25 cellular contexts compared by ENCODE assay signal in the genomic region with DNA sequence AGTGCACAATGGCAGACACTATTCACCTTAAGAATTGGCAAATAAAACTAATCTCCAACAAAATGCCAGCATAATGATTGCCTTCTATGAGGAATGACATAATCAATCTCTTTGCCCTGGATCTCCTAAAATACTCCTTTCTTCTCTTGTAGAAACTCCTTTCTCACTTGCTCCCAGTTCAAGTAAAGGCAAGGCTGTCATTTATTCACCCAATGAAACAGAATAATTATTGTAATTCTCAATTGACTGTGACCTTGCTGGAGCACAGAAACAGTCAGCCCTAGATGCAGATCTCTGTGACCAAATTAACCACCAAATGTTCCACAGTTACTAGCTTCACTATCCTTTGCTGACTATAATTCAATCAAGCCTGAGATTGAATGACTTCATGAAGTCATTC.
A peak's percentile ranks its signal among the peaks of the same experiment; 100 is the strongest.
DNase-seq lines count a peak whose midpoint lies in the region; ATAC-seq, FAIRE-seq and TF ChIP-seq lines count a peak whose summit lies in the region.
"Had no signal": no experiment of that assay in that cellular context is flagged by ENCODE, and none has a peak within 500 bp of the region (broad histone marks: within the 10 kb centered on the region; RNA-seq: fewer than 3 reads in every experiment).

No MANE protein-coding gene starts in this region.

- peak overlapping the region; percentile 24; the same call in 1 of the 2 replicates for H3K18ac ChIP-seq in IMR-90 (ENCODE audit: low read depth, low read length)

- no peak overlapping the region for H2AK5ac ChIP-seq in IMR-90 (ENCODE audit: low read depth, low read length)

- no peak overlapping the region for H2BK20ac ChIP-seq in IMR-90 (ENCODE audit: low read depth, low read length)

- H3K23ac ChIP-seq in IMR-90 (ENCODE audit: low read depth, low read length), result no peak overlapping the region

- no peak overlapping the region for H4K5ac ChIP-seq in IMR-90 (ENCODE audit: low read depth, low read length)

- H3K27ac ChIP-seq in IMR-90 (ENCODE audit: insufficient read depth, low read length), result no peak overlapping the region
- H3K27ac ChIP-seq: C4-2B had no signal

- no peak overlapping the region for H3K9ac ChIP-seq in IMR-90 (ENCODE audit: low read depth, low read length)

- no peak overlapping the region for H2BK120ac ChIP-seq in IMR-90 (ENCODE audit: low read depth, low read length)

- DNase-seq in DMS79 (lab: John Stamatoyannopoulos, UW) (peak; percentile 5), IMR-90 (no peak), epithelial cell of proximal tubule (ENCODE audit: low read depth) (peak; percentile 60), urothelium cell line (ENCODE audit: low spot score) (no peak), HT-29 (ENCODE audit: low spot score) (no peak), NCI-H2196 (lab: John Stamatoyannopoulos, UW; ENCODE audit: unreplicated experiment) (no peak), NOMO-1 treated with DMSO at 0.1 percent for 48 hours (lab: John Stamatoyannopoulos, UW; ENCODE audit: unreplicated experiment) (no peak)
- DNase-seq: Caco-2; CD8-positive, alpha-beta T cell; DMS 273 treated with DMSO at 0.1 percent for 48 hours; DND-41; Kasumi-1; MV-4-11; NCI-H1105; NCI-H1436 treated with DMSO at 0.1 percent for 48 hours; NCI-H187 treated with DMSO at 0.1 percent for 48 hours; NCI-H2171 treated with DMSO at 0.1 percent for 48 hours; NCI-H524; NCI-H774; SIG-M5 had no signal

- no peaks in the 10 kb centered on the region for H3K9me1 ChIP-seq in IMR-90 (ENCODE audit: insufficient read depth, low read length)

- no peaks in the 10 kb centered on the region for H3K27me3 ChIP-seq in IMR-90 (ENCODE audit: control insufficient read depth, insufficient read depth, low read length)

- H3K4ac ChIP-seq in IMR-90 (ENCODE audit: low read depth, low read length), result no peak overlapping the region

- no peak for TF ChIP-seq POLR2A in IMR-90 (IDR thresholded peaks at IDR 0.05; ENCODE audit: low read depth, low read length)

- H2BK15ac ChIP-seq in IMR-90 (ENCODE audit: low read depth, low read length), result no peak overlapping the region

- H3K4me3 ChIP-seq in IMR-90 (ENCODE audit: insufficient read depth, low read depth, low read length) (no peak overlapping the region), epithelial cell of proximal tubule (ENCODE audit: low read depth, low read length) (no peak overlapping the region)
- H3K4me3 ChIP-seq: A549, K562 had no signal

- no peaks in the 10 kb centered on the region for H3K9me3 ChIP-seq in IMR-90 (ENCODE audit: control insufficient read depth, insufficient read depth, low read length)
- H3K9me3 ChIP-seq: A549, Caco-2 had no signal

- H2BK5ac ChIP-seq in IMR-90 (ENCODE audit: low read depth, low read length, poor library complexity, severe bottlenecking), result no peak overlapping the region

- no peak overlapping the region for H2AFZ ChIP-seq in IMR-90 (replicated peaks; ENCODE audit: low read length, poor library complexity)

- H4K20me1 ChIP-seq in IMR-90 (ENCODE audit: insufficient read depth, low read length), result no peaks in the 10 kb centered on the region

- no TSS peak for BruUV-seq in IMR-90 (replicated peaks; lab: Mats Ljungman, UMichigan)

- no peak overlapping the region for H3K14ac ChIP-seq in IMR-90 (replicated peaks; ENCODE audit: low read depth, low read length)

- peak; percentile 84 for FAIRE-seq in urothelium cell line (lab: Jason Lieb, UNC)
- FAIRE-seq: A549, GM19239, HepG2, K562 had no signal

- no peaks in the 10 kb centered on the region for H3K36me3 ChIP-seq in IMR-90 (ENCODE audit: control insufficient read depth, insufficient read depth, low read length)

- no peak overlapping the region for H3K56ac ChIP-seq in IMR-90 (ENCODE audit: extremely low read depth, insufficient read depth, low read length)

- POLR2A ChIA-PET in IMR-90 (lab: Charles Lee; ENCODE audit: unreplicated experiment), result no interaction called here

- no peak overlapping the region for H4K8ac ChIP-seq in IMR-90 (ENCODE audit: low read depth in 2 of 2, low read length in 2 of 2)

- dilution Hi-C loops in IMR-90 (cut with HindIII; ENCODE audit: low sequenced_read_pairs, unreplicated experiment), result no loop called here

- H3K4me1 ChIP-seq in IMR-90 (ENCODE audit: control insufficient read depth, insufficient read depth, low read length), result no peaks in the 10 kb centered on the region

- no peak overlapping the region for H4K91ac ChIP-seq in IMR-90 (ENCODE audit: insufficient read depth, low read depth, low read length)

- ATAC-seq in IMR-90 (ENCODE audit: low read depth), result no peak
- ATAC-seq: A549; CD8-positive, alpha-beta T cell; HepG2; K562 had no signal

- no peaks in the 10 kb centered on the region; a peak in 2 of 4 replicates for H3K79me1 ChIP-seq in IMR-90 (ENCODE audit: low read depth in 1 of 2, low read length in 2 of 2)

- no peak for TF ChIP-seq CTCF in IMR-90 (conservative IDR thresholded peaks at IDR 0.05; ENCODE audit: low read depth, low read length)
- no peak for TF ChIP-seq CTCF in epithelial cell of proximal tubule (conservative IDR thresholded peaks at IDR 0.05; ENCODE audit: low read depth, low read length)

- TF ChIP-seq RAD21 in IMR-90 (IDR thresholded peaks at IDR 0.05; ENCODE audit: low read length), result no peak

- H3K4me2 ChIP-seq in IMR-90 (ENCODE audit: low read depth, low read length), result no peak overlapping the region
- H3K4me2 ChIP-seq: A549 had no signal

- CTCF ChIA-PET in IMR-90 (lab: Yijun Ruan, JAX), result no interaction called here

- no peak overlapping the region for H2AK9ac ChIP-seq in IMR-90 (replicated peaks; ENCODE audit: low read depth, low read length, poor library complexity)

- intact Hi-C loops in IMR-90 (cut with micrococcal nuclease), result no loop called here

- in situ Hi-C loops in IMR-90 (cut with MboI; ENCODE audit: low sequenced_read_pairs), result no loop called here

TF ChIP-seq in IMR-90, 13 proteins besides CTCF, POLR2A, EP300 and RAD21:
- no peak for TF ChIP-seq SMC3 (IDR thresholded peaks at IDR 0.05; ENCODE audit: low read depth, low read length)
- no peak for TF ChIP-seq USF2 (IDR thresholded peaks at IDR 0.05; ENCODE audit: low read depth, low read length)
- no peak for TF ChIP-seq NFE2L2 (IDR thresholded peaks at IDR 0.05; ENCODE audit: low read depth, low read length)
- TF ChIP-seq BHLHE40 (IDR thresholded peaks at IDR 0.05; ENCODE audit: low read depth, low read length), result no peak
- TF ChIP-seq, protein P1, sequence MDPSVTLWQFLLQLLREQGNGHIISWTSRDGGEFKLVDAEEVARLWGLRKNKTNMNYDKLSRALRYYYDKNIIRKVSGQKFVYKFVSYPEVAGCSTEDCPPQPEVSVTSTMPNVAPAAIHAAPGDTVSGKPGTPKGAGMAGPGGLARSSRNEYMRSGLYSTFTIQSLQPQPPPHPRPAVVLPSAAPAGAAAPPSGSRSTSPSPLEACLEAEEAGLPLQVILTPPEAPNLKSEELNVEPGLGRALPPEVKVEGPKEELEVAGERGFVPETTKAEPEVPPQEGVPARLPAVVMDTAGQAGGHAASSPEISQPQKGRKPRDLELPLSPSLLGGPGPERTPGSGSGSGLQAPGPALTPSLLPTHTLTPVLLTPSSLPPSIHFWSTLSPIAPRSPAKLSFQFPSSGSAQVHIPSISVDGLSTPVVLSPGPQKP (IDR thresholded peaks at IDR 0.05; ENCODE audit: borderline replicate concordance, low read depth, low read length), result no peak
- no peak for TF ChIP-seq FOS (IDR thresholded peaks at IDR 0.05; ENCODE audit: low read depth, low read length)
- no peak for TF ChIP-seq MAZ (IDR thresholded peaks at IDR 0.05; ENCODE audit: borderline replicate concordance, low read depth, low read length)
- TF ChIP-seq RFX5 (IDR thresholded peaks at IDR 0.05; ENCODE audit: low read depth, low read length), result no peak
- no peak for TF ChIP-seq CHD1 (IDR thresholded peaks at IDR 0.05; ENCODE audit: low read depth, low read length)
- no peak for TF ChIP-seq MAFK (IDR thresholded peaks at IDR 0.05; ENCODE audit: low read depth, low read length)
- TF ChIP-seq MXI1 (IDR thresholded peaks at IDR 0.05; ENCODE audit: borderline replicate concordance, low read depth, low read length), result no peak
- no peak for TF ChIP-seq CEBPB (IDR thresholded peaks at IDR 0.05; ENCODE audit: low read depth, low read length)

Comparison
In these comparisons a context has a peak if more than half of its experiments do, and no peak if none do; other contexts are left out.
1. DNase-seq: peak in DMS79 (single experiment) and epithelial cell of proximal tubule (single experiment); none in IMR-90 (single experiment), urothelium cell line (single experiment), HT-29 (single experiment), NCI-H2196 (single experiment) and NOMO-1 treated with DMSO at 0.1 percent for 48 hours (single experiment).